In genomic region chr9:130661461-130662098, GRCh38 we compare ENCODE assay signal across 17 cellular contexts. TPM values are rescaled to one million over a fixed set of nuclear protein-coding genes. Genes with fewer than 3 reads are reported as not detected.
DNase-seq lines count a peak whose midpoint lies in the region; ATAC-seq, FAIRE-seq and TF ChIP-seq lines count a peak whose summit lies in the region.
"Had no signal": no experiment of that assay in that cellular context is flagged by ENCODE, and none has a peak within 500 bp of the region (broad histone marks: within the 10 kb centered on the region; RNA-seq: fewer than 3 reads in every experiment).

No MANE protein-coding gene starts in this region.

- TF ChIP-seq EP300 in A549 (IDR thresholded peaks at IDR 0.05): no peak

- H3K36me3 ChIP-seq in GM23338 (ENCODE audit: insufficient read depth) (no peaks in the 10 kb centered on the region), endodermal cell (ENCODE audit: control insufficient read depth, insufficient read depth, low read length) (no peaks in the 10 kb centered on the region), pancreas (no peaks in the 10 kb centered on the region)

- peak overlapping the region; percentile 98 for H3K4me2 ChIP-seq in A549
- peak overlapping the region; percentile 90 for H3K4me2 ChIP-seq in GM23338

- ATAC-seq in A549 (no peak), GM23338 (no peak), pancreas (no peak), GM19023 (IDR thresholded peaks at IDR 0.05; ENCODE audit: unreplicated experiment) (no peak)

- CTCF ChIA-PET in A549 (lab: Yijun Ruan, JAX): interaction anchor here (1.0 kb wide), 1 partner anchor 48 kb away, joined by 3 read pairs; no protein-coding TSS in a partner anchor

- H3K4me3 Mint-ChIP-seq in GM23338: peak overlapping the region; percentile 49
- peak overlapping the region; percentile 10 for H3K4me3 Mint-ChIP-seq in endodermal cell
- H3K4me3 Mint-ChIP-seq in neural crest cell: peak overlapping the region; percentile 67

- no peaks in the 10 kb centered on the region for H4K20me1 ChIP-seq in GM23338 (replicated peaks; ENCODE audit: insufficient read depth)

- no peaks in the 10 kb centered on the region for H3K9me3 ChIP-seq in A549
- no peaks in the 10 kb centered on the region for H3K9me3 ChIP-seq in endodermal cell (ENCODE audit: control insufficient read depth, low read length)
- no peaks in the 10 kb centered on the region for H3K9me3 ChIP-seq in pancreas

- intact Hi-C loops in pancreas (cut with DNase I): no loop called here

- H3K4me1 Mint-ChIP-seq in GM23338: peaks cover 17% of the 10 kb centered on the region
- peaks cover 6% of the 10 kb centered on the region for H3K4me1 Mint-ChIP-seq in endodermal cell
- peaks cover 24% of the 10 kb centered on the region for H3K4me1 Mint-ChIP-seq in neural crest cell

- no peaks in the 10 kb centered on the region for H3K79me2 ChIP-seq in GM23338 (replicated peaks; ENCODE audit: insufficient read depth)

- peaks cover 97% of the 10 kb centered on the region for H3K27me3 Mint-ChIP-seq in GM23338 (ENCODE audit: insufficient read depth, low read depth, poor library complexity)
- peaks cover 99% of the 10 kb centered on the region for H3K27me3 Mint-ChIP-seq in endodermal cell (ENCODE audit: insufficient read depth)
- peaks cover 94% of the 10 kb centered on the region for H3K27me3 Mint-ChIP-seq in neural crest cell (ENCODE audit: low read depth)

- H3K9me3 Mint-ChIP-seq in GM23338: peaks cover 19% of the 10 kb centered on the region
- peaks cover 13% of the 10 kb centered on the region for H3K9me3 Mint-ChIP-seq in endodermal cell
- no peaks in the 10 kb centered on the region for H3K9me3 Mint-ChIP-seq in neural crest cell

- H3K9ac ChIP-seq in endodermal cell (ENCODE audit: extremely low read depth, low read length, poor library complexity, severe bottlenecking): no peak overlapping the region

- TF ChIP-seq CTCF in A549 (IDR thresholded peaks at IDR 0.05) (no peak), GM23338 (conservative IDR thresholded peaks at IDR 0.05; ENCODE audit: low read depth in 2 of 2) (no peak), endodermal cell (conservative IDR thresholded peaks at IDR 0.05) (no peak), neural crest cell (conservative IDR thresholded peaks at IDR 0.05) (no peak), pancreas (IDR thresholded peaks at IDR 0.05) (no peak)

- no peaks in the 10 kb centered on the region for H3K9me2 ChIP-seq in GM23338 (ENCODE audit: insufficient read depth)

- H2AFZ ChIP-seq in GM23338: peak overlapping the region; percentile 96

- peaks cover 36% of the 10 kb centered on the region for H3K4me1 ChIP-seq in A549
- H3K4me1 ChIP-seq in GM23338 (ENCODE audit: insufficient read depth): peaks cover 23% of the 10 kb centered on the region
- no peaks in the 10 kb centered on the region for H3K4me1 ChIP-seq in endodermal cell (ENCODE audit: control insufficient read depth, insufficient read depth, low read length)
- peaks cover 0 to 24% (median 23%) of the 10 kb centered on the region in 3 donors for H3K4me1 ChIP-seq in pancreas

- no peak for TF ChIP-seq POLR2A in A549 (IDR thresholded peaks at IDR 0.05; ENCODE audit: low read length)

- WGBS in A549 (ENCODE audit: missing lambda C conversion rate): 35% methylated on average over 35 of the region's 47 CpGs
- 3 to 5% methylated on average over 14 to 47 of the region's 47 CpGs for WGBS in endodermal cell (ENCODE audit: insufficient coverage in 1 of 2, insufficient read length in 1 of 2), 2 experiments
- 4% methylated on average over 47 of the region's 47 CpGs for WGBS in pancreas, 2 donors

- DNase-seq in A549 (ENCODE audit: low read depth in 1 of 2, low spot score in 1 of 2) (no peak), GM23338 (ENCODE audit: low spot score) (peak; percentile 59), endodermal cell (peak; percentile 72), neural crest cell (ENCODE audit: low read depth, low spot score) (no peak), NCI-H524 treated with DMSO at 0.1 percent for 48 hours (lab: John Stamatoyannopoulos, UW) (no peak), cerebellar nuclear complex (lab: John Stamatoyannopoulos, UW) (no peak), pancreas (no peak)
- DNase-seq: C1 segment of cervical spinal cord; cortex of kidney; IMR-90; stimulated activated CD4-positive, alpha-beta T cell treated with anti-CD3 and anti-CD28 coated beads, Interleukin-1b, Interleukin-23, amount 100 ng/mL, for 48 hours had no signal

- no peak for FAIRE-seq in A549 (lab: Jason Lieb, UNC)
- FAIRE-seq in pancreas (lab: Jason Lieb, UNC): no peak
- FAIRE-seq: G401.6, GM19239, RCC 7860 had no signal

- TF ChIP-seq RAD21 in A549 (conservative IDR thresholded peaks at IDR 0.05 in 1 of 2, IDR thresholded peaks at IDR 0.05 in 1 of 2): no peak

- POLR2A ChIA-PET in A549 (lab: Yijun Ruan, JAX): no interaction called here

- H3K4me3 ChIP-seq in A549 (peak overlapping the region; percentile 48; the same call in 1 of the 3 replicates), GM23338 (peak overlapping the region; percentile 67), endodermal cell (ENCODE audit: low read length) (no peak overlapping the region), pancreas (peak overlapping the region in 1 of 4 donors; percentile 50)

- peaks cover 100% of the 10 kb centered on the region for H3K27me3 ChIP-seq in GM23338 (ENCODE audit: insufficient read depth)
- peaks cover 100% of the 10 kb centered on the region for H3K27me3 ChIP-seq in endodermal cell (ENCODE audit: control insufficient read depth, insufficient read depth, low read length, poor library complexity, severe bottlenecking)
- peaks cover 7 to 84% (median 35%) of the 10 kb centered on the region in 4 donors for H3K27me3 ChIP-seq in pancreas

- H3K36me3 Mint-ChIP-seq in GM23338 (ENCODE audit: low read depth) (peaks cover 6% of the 10 kb centered on the region; the same call in 2 of the 3 replicates), endodermal cell (ENCODE audit: low read depth) (peaks cover 4% of the 10 kb centered on the region), neural crest cell (ENCODE audit: low read depth) (peaks cover 3% of the 10 kb centered on the region)

- 0 out of 2 replicates have a peak, but pooled peaks cover 3% of the 10 kb centered on the region for H3F3A ChIP-seq in GM23338 (replicated peaks; ENCODE audit: low read depth)

- no peak overlapping the region for H3K27ac ChIP-seq in A549
- no peak overlapping the region for H3K27ac ChIP-seq in GM23338 (ENCODE audit: low read depth)
- no peak overlapping the region for H3K27ac ChIP-seq in endodermal cell (ENCODE audit: low read depth, low read length)
- no peak overlapping the region for H3K27ac ChIP-seq in pancreas

- no peak overlapping the region for H3K27ac Mint-ChIP-seq in GM23338
- no peak overlapping the region for H3K27ac Mint-ChIP-seq in endodermal cell
- H3K27ac Mint-ChIP-seq in neural crest cell (ENCODE audit: unreplicated experiment): no peak overlapping the region
- H3K27ac Mint-ChIP-seq: progenitor cell of endocrine pancreas had no signal

TF ChIP-seq in A549, 52 proteins besides CTCF, POLR2A, EP300 and RAD21 (continues in another document):
- no peak for TF ChIP-seq FOSB (CRISPR knock-in tag; IDR thresholded peaks at IDR 0.05)
- no peak for TF ChIP-seq NPAS2 (CRISPR knock-in tag; IDR thresholded peaks at IDR 0.05; ENCODE audit: borderline replicate concordance)
- no peak for TF ChIP-seq RNF2 (IDR thresholded peaks at IDR 0.05; ENCODE audit: borderline replicate concordance, low read depth)
- no peak for TF ChIP-seq RARB (CRISPR knock-in tag; IDR thresholded peaks at IDR 0.05)
- no peak for TF ChIP-seq SREBF2 (IDR thresholded peaks at IDR 0.05)
- no peak for TF ChIP-seq FOSL2 (IDR thresholded peaks at IDR 0.05)
- TF ChIP-seq FOSL2 (CRISPR knock-in tag; IDR thresholded peaks at IDR 0.05): no peak
- no peak for TF ChIP-seq ZC3H11A (IDR thresholded peaks at IDR 0.05)

TF ChIP-seq in GM23338, 12 proteins besides CTCF, POLR2A, EP300 and RAD21:
- no peak for TF ChIP-seq ZNF331 (CRISPR knock-in tag; IDR thresholded peaks at IDR 0.05; ENCODE audit: low read depth)
- TF ChIP-seq EZH2phosphoT487 (IDR thresholded peaks at IDR 0.05; ENCODE audit: unreplicated experiment): peak; percentile 83
- TF ChIP-seq EZH2 (IDR thresholded peaks at IDR 0.05; ENCODE audit: low read depth, unreplicated experiment): peak; percentile 95

RNA-seq across cellular contexts. Expression of gene PRDM12, which starts 2.8 kb away (rescaled TPM):
- polyA plus RNA-seq in A549 (2011; rRNA removed) (0.09 and 0.17 TPM in 2 replicates), A549 (2017; fragmentation: RNase III; extraction: RNeasy Plus Mini Kit Qiagen cat#74134 plus additional on column Dnase treatment) (0.10 to 0.17 TPM (median 0.13 TPM) in 3 replicates), GM23338 (2016; fragmentation: Nextera tagmentation; extraction: Ambion mirVana) (0.11 and 0.14 TPM in 2 replicates), pancreas (under 1 TPM in 1 of 2 donors, not detected in 1; 0.02 TPM)
- polyA plus RNA-seq in A549 (2012; cell fraction: cytosol; rRNA removed): 0.05 and 0.14 TPM in 2 replicates
- 0.10 and 0.17 TPM in 2 replicates for polyA plus RNA-seq in A549 (2012; cell fraction: nucleus; rRNA removed)
- 0.08 and 0.10 TPM in 2 replicates for polyA minus RNA-seq in A549 (2011; rRNA and poly(A)+ RNA removed)
- total RNA-seq in GM23338 (2014; rRNA removed; shearing (Covaris generic)): 0.78 TPM in 1 of 2 replicates, not detected in the other
- total RNA-seq in endodermal cell (not detected), neural crest cell (2.2 and 2.5 TPM in 2 replicates), pancreas (under 1 TPM in 2 of 6 donors, not detected in 4; 0.06 TPM)
- polyA plus RNA-seq in endodermal cell (2013, experiment 1 of 2): 5.8 TPM
- polyA plus RNA-seq in endodermal cell (2013, experiment 2 of 2): 5.3 TPM
- total RNA-seq: IMR-90; progenitor cell of endocrine pancreas; T-helper 1 cell treated with Interleukin-12 subunit alpha and Interleukin-12 subunit beta and Interleukin-4 antibody, amounts not matched to agents 30 ng/mL and 1 ng/mL, for 36 hours had no signal
- polyA plus RNA-seq: IMR-90 had no signal

RNA-seq across cellular contexts. Expression of gene EXOSC2, which starts 32.0 kb away (rescaled TPM):
- polyA plus RNA-seq in A549 (2011; rRNA removed) (76.1 and 96.8 TPM in 2 replicates), A549 (2017; fragmentation: RNase III; extraction: RNeasy Plus Mini Kit Qiagen cat#74134 plus additional on column Dnase treatment) (97.9 to 111 TPM (median 101 TPM) in 3 replicates), GM23338 (2016; fragmentation: Nextera tagmentation; extraction: Ambion mirVana) (35.1 and 37.6 TPM in 2 replicates), pancreas (10 to 100 TPM in 1 of 2 donors, 1 to 10 TPM in 1; 9.1 to 14.1 TPM)
- polyA plus RNA-seq in A549 (2012; cell fraction: cytosol; rRNA removed): 59.6 and 61.4 TPM in 2 replicates
- 43.5 and 62.0 TPM in 2 replicates for polyA plus RNA-seq in A549 (2012; cell fraction: nucleus; rRNA removed)
- 45.1 and 62.3 TPM in 2 replicates for polyA minus RNA-seq in A549 (2011; rRNA and poly(A)+ RNA removed)
- 77.7 and 80.3 TPM in 2 replicates for total RNA-seq in GM23338 (2014; rRNA removed; shearing (Covaris generic))
- total RNA-seq in endodermal cell (10 to 100 TPM; 47.8 to 74.0 TPM), neural crest cell (98.8 and 103 TPM in 2 replicates), pancreas (10 to 100 TPM in 5 of 6 donors, 1 to 10 TPM in 1; 9.1 to 15.5 (median 11.6) TPM)
- polyA plus RNA-seq in endodermal cell (2013, experiment 1 of 2): 37.7 TPM
- polyA plus RNA-seq in endodermal cell (2013, experiment 2 of 2): 37.3 TPM

Comparison
In these comparisons a context has a peak if more than half of its experiments do, and no peak if none do; other contexts are left out.
1. DNase-seq: peak in GM23338 (single experiment) and endodermal cell (single experiment); none in A549 (0 of 2), neural crest cell (single experiment), NCI-H524 treated with DMSO at 0.1 percent for 48 hours (single experiment), cerebellar nuclear complex (0 of 2) and pancreas (0 of 6).
2. H3K4me3 Mint-ChIP-seq: peak in every context shown above with its lines; median percentile 67 in neural crest cell; 49 in GM23338; 10 in endodermal cell.